8 cellular contexts compared by ENCODE assay signal in genomic region chr17:10697092-10698081, GRCh38. TPM values are rescaled to one million over a fixed set of nuclear protein-coding genes. Genes with fewer than 3 reads are reported as not detected.
DNase-seq lines count a peak whose midpoint lies in the region; ATAC-seq and TF ChIP-seq lines count a peak whose summit lies in the region.

Gene ADPRM, plus strand, starts transcription at chr17:10697594. Its CDS starts 7,333 bp downstream, at chr17:10704927.
Gene SCO1, minus strand, starts transcription at chr17:10697533. Its CDS starts 26 bp downstream, at chr17:10697507.

- peak within 1 kb of the TSS; percentile 93 to 96 for H3K4me3 Mint-ChIP-seq in CD14-positive monocyte

- H3K27ac Mint-ChIP-seq in CD14-positive monocyte = peak within 1 kb of the TSS; percentile 88 to 96 (median 96)

- DNase-seq in CD14-positive monocyte (ENCODE audit: low spot score) (peak; percentile 92), NCI-H748 (lab: John Stamatoyannopoulos, UW; ENCODE audit: unreplicated experiment) (peak; percentile 99), dermis blood vessel endothelial cell (peak; percentile 95), left lung (peak; percentile 96 to 98)
- DNase-seq in activated CD4-positive, alpha-beta T cell treated with anti-CD3 and anti-CD28 coated beads, Interleukin-2, amount 50 U/mL, for 24 hours (ENCODE audit: low read depth in 1 of 2, low spot score in 1 of 2) = peak; percentile 77 to 91
- peak; percentile 82 to 83 for DNase-seq in stimulated activated CD4-positive, alpha-beta T cell treated with anti-CD3 and anti-CD28 coated beads, Interleukin-2, amount 100 ng/mL, for 48 hours

- no peaks in the 10 kb centered on the region for H3K27me3 ChIP-seq in left lung

- peaks cover 26 to 29% of the 10 kb centered on the region in 2 donors for H3K36me3 Mint-ChIP-seq in CD14-positive monocyte

- H3K27ac ChIP-seq in left lung = peak within 1 kb of the TSS; percentile 94 to 96

- peaks cover 27% of the 10 kb centered on the region for H3K4me1 Mint-ChIP-seq in CD14-positive monocyte

- peak within 1 kb of the TSS; percentile 88 to 98 for H3K4me3 ChIP-seq in left lung

- intact Hi-C loops in CD14-positive monocyte (cut with micrococcal nuclease) = no loop called here
- intact Hi-C loops in left lung (cut with DNase I) = no loop called here

- H3K9me3 Mint-ChIP-seq in CD14-positive monocyte = no peaks in the 10 kb centered on the region

- H3K4me1 ChIP-seq in left lung = peaks cover 7 to 35% of the 10 kb centered on the region in 2 donors

- peaks cover 0 to 32% of the 10 kb centered on the region in 2 donors for H3K36me3 ChIP-seq in left lung

- ATAC-seq in GM19328 (IDR thresholded peaks at IDR 0.05; ENCODE audit: unreplicated experiment) (peak; percentile 96), HG03520 (IDR thresholded peaks at IDR 0.05; ENCODE audit: unreplicated experiment) (peak; percentile 95), left lung (peak; percentile 99)

- peaks cover 0 to 2% (median 0%) of the 10 kb centered on the region in 3 donors for H3K27me3 Mint-ChIP-seq in CD14-positive monocyte (ENCODE audit: low read depth in 3 of 3)

- TF ChIP-seq CTCF in CD14-positive monocyte (IDR thresholded peaks at IDR 0.05) (peak; percentile 36), left lung (IDR thresholded peaks at IDR 0.05) (peak; percentile 27 to 36)

- H3K9me3 ChIP-seq in left lung = no peaks in the 10 kb centered on the region

RNA-seq across cellular contexts. Expression of gene ADPRM, which starts in this region (rescaled TPM):
- 1 to 10 TPM; 6.0 to 9.3 TPM for polyA plus RNA-seq in CD14-positive monocyte
- 8.9 and 9.7 TPM in 2 replicates for total RNA-seq in dermis blood vessel endothelial cell
- total RNA-seq in left lung = 1 to 10 TPM; 6.2 to 6.5 TPM

RNA-seq across cellular contexts. Expression of gene SCO1, which starts in this region (rescaled TPM):
- polyA plus RNA-seq in CD14-positive monocyte = 10 to 100 TPM; 11.6 to 14.6 TPM
- total RNA-seq in dermis blood vessel endothelial cell = 28.2 and 36.1 TPM in 2 replicates
- 10 to 100 TPM; 24.5 to 25.1 TPM for total RNA-seq in left lung

Comparison
In these comparisons a context has a peak if more than half of its experiments do, and no peak if none do; other contexts are left out.
1. Peak in every context shown above with its lines: DNase-seq, ATAC-seq, H3K4me3 ChIP-seq and H3K27ac ChIP-seq.